ENCODE assay signal across 8 cellular contexts in the genomic region with DNA sequence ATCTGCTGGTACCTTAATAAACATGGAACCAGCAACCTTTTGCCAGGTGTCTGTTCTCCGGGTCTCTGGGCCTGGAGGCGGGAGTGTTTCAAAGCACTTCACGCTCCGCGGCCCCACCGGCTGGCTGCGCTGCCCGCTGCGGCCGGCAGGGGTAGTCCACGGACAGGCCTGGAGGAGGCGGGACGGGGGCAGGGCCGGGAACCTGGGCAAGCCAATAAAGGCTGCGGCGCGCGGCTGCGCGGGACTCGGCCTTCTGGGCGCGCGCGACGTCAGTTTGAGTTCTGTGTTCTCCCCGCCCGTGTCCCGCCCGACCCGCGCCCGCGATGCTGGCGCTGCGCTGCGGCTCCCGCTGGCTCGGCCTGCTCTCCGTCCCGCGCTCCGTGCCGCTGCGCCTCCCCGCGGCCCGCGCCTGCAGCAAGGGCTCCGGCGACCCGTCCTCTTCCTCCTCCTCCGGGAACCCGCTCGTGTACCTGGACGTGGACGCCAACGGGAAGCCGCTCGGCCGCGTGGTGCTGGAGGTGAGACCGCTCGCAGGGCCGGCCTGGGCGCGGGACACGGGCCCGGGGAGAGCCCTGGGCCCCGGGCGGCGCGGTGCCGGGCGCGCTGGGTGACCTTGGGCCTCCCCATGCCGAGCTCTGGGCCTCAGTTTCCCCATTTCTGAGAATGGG. TPM values are rescaled to one million over a fixed set of nuclear protein-coding genes. Genes with fewer than 3 reads are reported as not detected.
DNase-seq lines count a peak whose midpoint lies in the region; ATAC-seq and TF ChIP-seq lines count a peak whose summit lies in the region.

Gene PPIF (plus strand): TSS at position 244 of the 668 bp plus-strand sequence. CDS start 80 bp downstream, at position 324.

- peak within 1 kb of the TSS; percentile 91 for H3K4me3 ChIP-seq in left ventricle myocardium inferior
- peak within 1 kb of the TSS; percentile 67 to 77 for H3K4me3 ChIP-seq in prostate gland

- H3K27me3 ChIP-seq in left ventricle myocardium inferior (ENCODE audit: low read depth) = no peaks in the 10 kb centered on the region
- H3K27me3 ChIP-seq in prostate gland (replicated peaks; ENCODE audit: insufficient read depth) = no peaks in the 10 kb centered on the region

- H3K4me3 Mint-ChIP-seq in T-helper 17 cell = peak within 1 kb of the TSS; percentile 90

- peak; percentile 96 for DNase-seq in GM13976 (ENCODE audit: low spot score)
- peak; percentile 83 to 91 (median 90) for DNase-seq in NCI-H1417 (lab: John Stamatoyannopoulos, UW)
- DNase-seq in T-helper 17 cell = peak; percentile 91 to 95 (median 92)
- peak; percentile 31 to 98 (median 85) for DNase-seq in amygdala (lab: John Stamatoyannopoulos, UW)
- DNase-seq in left ventricle myocardium inferior = peak; percentile 96
- peak; percentile 93 for DNase-seq in prostate gland (ENCODE audit: low spot score)
- DNase-seq in ureter (ENCODE audit: low spot score) = peak; percentile 95

- intact Hi-C loops in left ventricle myocardium inferior (cut with micrococcal nuclease) = no loop called here
- intact Hi-C loops in prostate gland (cut with DNase I) = no loop called here

- H3K36me3 ChIP-seq in left ventricle myocardium inferior = peaks cover 38% of the 10 kb centered on the region
- H3K36me3 ChIP-seq in prostate gland = no peaks in the 10 kb centered on the region

- H3K9me3 ChIP-seq in T-helper 17 cell (ENCODE audit: control insufficient read depth, low read length, poor library complexity, severe bottlenecking) (no peaks in the 10 kb centered on the region), left ventricle myocardium inferior (replicated peaks) (no peaks in the 10 kb centered on the region), prostate gland (no peaks in the 10 kb centered on the region)

- H3K36me3 Mint-ChIP-seq in T-helper 17 cell (ENCODE audit: low read depth) = peaks cover 5% of the 10 kb centered on the region

- H3K4me1 ChIP-seq in left ventricle myocardium inferior = peaks cover 50% of the 10 kb centered on the region
- no peaks in the 10 kb centered on the region for H3K4me1 ChIP-seq in prostate gland (replicated peaks)

- H3K27me3 Mint-ChIP-seq in T-helper 17 cell = no peaks in the 10 kb centered on the region

- peak within 1 kb of the TSS; percentile 92 for H3K27ac Mint-ChIP-seq in T-helper 17 cell

- H3K27ac ChIP-seq in left ventricle myocardium inferior (replicated peaks) = peak within 1 kb of the TSS; percentile 95
- H3K27ac ChIP-seq in prostate gland = peak within 1 kb of the TSS; percentile 69 to 75

- ATAC-seq in HG02763 (IDR thresholded peaks at IDR 0.05; ENCODE audit: unreplicated experiment) (peak; percentile 76), T-helper 17 cell (peak; percentile 93)

- peak; percentile 86 for TF ChIP-seq POLR2A in prostate gland (IDR thresholded peaks at IDR 0.05)

- TF ChIP-seq CTCF in GM13976 (IDR thresholded peaks at IDR 0.05; ENCODE audit: borderline replicate concordance, control extremely low read depth, extremely low read depth, insufficient read depth, missing control alignments) = peak; percentile 99
- TF ChIP-seq CTCF in left ventricle myocardium inferior (IDR thresholded peaks at IDR 0.05; ENCODE audit: borderline replicate concordance) = peak; percentile 99
- peak; percentile 94 to 99 (median 98) for TF ChIP-seq CTCF in prostate gland (IDR thresholded peaks at IDR 0.05)

- under 1% methylated on average over 52 of the region's 77 CpGs for WGBS in prostate gland

- peaks cover 29% of the 10 kb centered on the region for H3K4me1 Mint-ChIP-seq in T-helper 17 cell

- in situ Hi-C loops in GM13976 (cut with MboI; ENCODE audit: low sequenced_read_pairs, unreplicated experiment) = no loop called here

RNA-seq across cellular contexts. Expression of gene PPIF, which starts in this region (rescaled TPM):
- total RNA-seq in T-helper 17 cell = 10 to 100 TPM; 59.4 to 82.3 TPM
- total RNA-seq in left ventricle myocardium inferior = 150 TPM
- total RNA-seq in prostate gland = 10 to 100 TPM; 30.6 to 69.1 TPM
- total RNA-seq in ureter = 108 TPM

Comparison
In these comparisons a context has a peak if more than half of its experiments do, and no peak if none do; other contexts are left out.
1. Peak in every context shown above with its lines: DNase-seq, ATAC-seq, H3K4me3 ChIP-seq and H3K27ac ChIP-seq.